11 cellular contexts compared by ENCODE assay signal in the genomic region with DNA sequence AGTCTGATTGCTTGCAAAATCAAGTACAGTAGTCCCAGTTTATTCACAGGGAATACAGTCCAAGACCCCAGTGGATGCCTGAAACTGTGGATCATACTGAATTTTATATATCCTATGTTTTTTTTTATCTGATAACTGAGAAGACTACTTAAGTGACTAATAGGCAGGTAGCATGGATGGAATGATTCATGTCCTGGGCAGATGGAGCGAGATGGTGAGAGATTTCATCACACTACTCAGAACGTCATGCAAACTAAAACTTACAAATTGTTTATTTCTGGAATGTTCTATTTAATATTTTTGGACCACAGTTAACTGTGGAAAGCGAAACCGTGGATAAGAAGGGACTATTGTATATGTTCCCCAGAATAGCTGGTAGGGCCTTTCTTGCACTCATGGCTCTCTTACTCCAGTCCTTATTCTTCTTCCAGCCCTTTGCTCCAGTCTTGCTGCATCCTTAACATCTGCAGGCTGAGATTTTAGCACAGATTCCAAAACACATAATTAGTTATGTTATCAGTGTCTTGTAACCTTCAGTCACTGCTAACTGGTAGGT.
"Had no signal": no experiment of that assay in that cellular context is flagged by ENCODE, and none has a peak within 500 bp of the region (broad histone marks: within the 10 kb centered on the region; RNA-seq: fewer than 3 reads in every experiment).

No MANE protein-coding gene starts in this region.

- DNase-seq: activated CD4-positive, alpha-beta T cell treated with anti-CD3 and anti-CD28 coated beads, Interleukin-2, amount 10 ng/mL, durations not matched to agents 24 days and 14 days; activated naive CD4-positive, alpha-beta T cell treated with anti-CD3 and anti-CD28 coated beads, Interleukin-2, amount 50 U/mL, for 16 hours; amniotic stem cell; brain microvascular endothelial cell; dorsolateral prefrontal cortex; esophagus squamous epithelium; hippocampal formation; retina had no signal

- H2AFZ ChIP-seq: parathyroid adenoma had no signal

- H3K9ac ChIP-seq: parathyroid adenoma had no signal

- H3K27ac ChIP-seq: brain microvascular endothelial cell, dorsolateral prefrontal cortex, esophagus squamous epithelium, parathyroid adenoma, SK-N-MC, skin epidermis had no signal

- H3K36me3 ChIP-seq: brain microvascular endothelial cell, esophagus squamous epithelium had no signal

- H3K79me2 ChIP-seq: parathyroid adenoma had no signal

- H3K27me3 ChIP-seq: brain microvascular endothelial cell, dorsolateral prefrontal cortex, esophagus squamous epithelium had no signal

- H3K9me3 ChIP-seq: esophagus squamous epithelium had no signal

- H3K4me1 ChIP-seq: esophagus squamous epithelium, parathyroid adenoma had no signal

- H3K4me3 ChIP-seq: dorsolateral prefrontal cortex, esophagus squamous epithelium, SK-N-MC, skin epidermis had no signal
